In genomic region chr4:69832326-69833030, GRCh38 we compare ENCODE assay signal across 13 cellular contexts. TPM values are rescaled to one million over a fixed set of nuclear protein-coding genes. Genes with fewer than 3 reads are reported as not detected.
DNase-seq lines count a peak whose midpoint lies in the region; ATAC-seq, FAIRE-seq and TF ChIP-seq lines count a peak whose summit lies in the region.
"Had no signal": no experiment of that assay in that cellular context is flagged by ENCODE, and none has a peak within 500 bp of the region (broad histone marks: within the 10 kb centered on the region; RNA-seq: fewer than 3 reads in every experiment).

No MANE protein-coding gene starts in this region.

- no peaks in the 10 kb centered on the region for H4K20me1 ChIP-seq in smooth muscle cell (ENCODE audit: low read depth)

- intact Hi-C loops in ascending aorta (cut with DNase I): no loop called here

- H3K9me3 ChIP-seq in smooth muscle cell (replicated peaks; ENCODE audit: low read depth) (no peaks in the 10 kb centered on the region), ascending aorta (no peaks in the 10 kb centered on the region)
- H3K9me3 ChIP-seq: gastroesophageal sphincter, right atrium auricular region, SJSA1 had no signal

- H3K4me3 ChIP-seq in smooth muscle cell (peak overlapping the region; percentile 32), ascending aorta (no peak overlapping the region)
- H3K4me3 ChIP-seq: gastroesophageal sphincter, right atrium auricular region, SJSA1 had no signal

- H3K9ac ChIP-seq in smooth muscle cell (ENCODE audit: low read depth): no peak overlapping the region

- no peak overlapping the region for H3K4me2 ChIP-seq in smooth muscle cell

- DNase-seq in smooth muscle cell (lab: John Stamatoyannopoulos, UW; ENCODE audit: unreplicated experiment) (no peak), ascending aorta (ENCODE audit: low spot score in 2 of 2) (no peak), NCI-H774 (lab: John Stamatoyannopoulos, UW) (no peak)
- no peak for DNase-seq in activated CD4-positive, alpha-beta T cell treated with anti-CD3 and anti-CD28 coated beads, Interleukin-2, amount 50 U/mL, for 1 hour
- no peak for DNase-seq in activated CD8-positive, alpha-beta memory T cell treated with anti-CD3 and anti-CD28 coated beads, Interleukin-2, amount 50 U/mL, for 48 hours
- DNase-seq: activated naive CD8-positive, alpha-beta T cell treated with anti-CD3 and anti-CD28 coated beads, Interleukin-2, amount 10 ng/mL, durations not matched to agents 7 days and 5 days; IMR-90 had no signal

- ATAC-seq in GM19324 (IDR thresholded peaks at IDR 0.05; ENCODE audit: low FRiP score, unreplicated experiment): peak; percentile 64
- ATAC-seq in HG03354 (IDR thresholded peaks at IDR 0.05; ENCODE audit: poor library complexity, severe bottlenecking, unreplicated experiment): peak; percentile 48

- 41% methylated on average over 10 of the region's 10 CpGs for WGBS in smooth muscle cell (ENCODE audit: low lambda C conversion rate)

- H3K4me1 ChIP-seq in smooth muscle cell (ENCODE audit: low read depth) (no peaks in the 10 kb centered on the region), ascending aorta (no peaks in the 10 kb centered on the region)
- H3K4me1 ChIP-seq: gastroesophageal sphincter, right atrium auricular region, SJSA1 had no signal

- H3K27me3 ChIP-seq in smooth muscle cell (ENCODE audit: low read depth) (no peaks in the 10 kb centered on the region), ascending aorta (no peaks in the 10 kb centered on the region)
- H3K27me3 ChIP-seq: gastroesophageal sphincter, right atrium auricular region had no signal

- no peaks in the 10 kb centered on the region for H3K36me3 ChIP-seq in smooth muscle cell (ENCODE audit: low read depth)
- no peaks in the 10 kb centered on the region for H3K36me3 ChIP-seq in ascending aorta
- H3K36me3 ChIP-seq: gastroesophageal sphincter, right atrium auricular region, SJSA1 had no signal

- no peak overlapping the region for H3K27ac ChIP-seq in smooth muscle cell (ENCODE audit: low read depth)
- no peak overlapping the region for H3K27ac ChIP-seq in ascending aorta
- H3K27ac ChIP-seq: gastroesophageal sphincter, right atrium auricular region, SJSA1 had no signal

- no peaks in the 10 kb centered on the region for H3K79me2 ChIP-seq in smooth muscle cell (ENCODE audit: low read depth)

- H2AFZ ChIP-seq in smooth muscle cell (ENCODE audit: low read depth): peak overlapping the region; percentile 72

- FAIRE-seq in colon (lab: Jason Lieb, UNC): peak; percentile 85

- no peaks in the 10 kb centered on the region for H3F3A ChIP-seq in smooth muscle cell (ENCODE audit: low read depth)

- no peak for TF ChIP-seq CTCF in smooth muscle cell (IDR thresholded peaks at IDR 0.05; ENCODE audit: borderline replicate concordance, insufficient read depth, poor library complexity, severe bottlenecking)
- no peak for TF ChIP-seq CTCF in ascending aorta (IDR thresholded peaks at IDR 0.05)

RNA-seq across cellular contexts. Expression of gene SULT1E1, which starts 27.5 kb away (rescaled TPM):
- total RNA-seq in smooth muscle cell (not detected in 2 replicates), ascending aorta (not detected)
- not detected in 2 replicates for polyA plus RNA-seq in smooth muscle cell
- total RNA-seq: activated naive CD8-positive, alpha-beta T cell treated with anti-CD3 and anti-CD28 coated beads, Interleukin-2, amount 10 ng/mL, durations not matched to agents 7 days and 5 days; gastroesophageal sphincter; IMR-90; right atrium auricular region; SJSA1 had no signal
- polyA plus RNA-seq: IMR-90 had no signal
